Comparison of ENCODE assay signal across 31 cellular contexts in the genomic region with DNA sequence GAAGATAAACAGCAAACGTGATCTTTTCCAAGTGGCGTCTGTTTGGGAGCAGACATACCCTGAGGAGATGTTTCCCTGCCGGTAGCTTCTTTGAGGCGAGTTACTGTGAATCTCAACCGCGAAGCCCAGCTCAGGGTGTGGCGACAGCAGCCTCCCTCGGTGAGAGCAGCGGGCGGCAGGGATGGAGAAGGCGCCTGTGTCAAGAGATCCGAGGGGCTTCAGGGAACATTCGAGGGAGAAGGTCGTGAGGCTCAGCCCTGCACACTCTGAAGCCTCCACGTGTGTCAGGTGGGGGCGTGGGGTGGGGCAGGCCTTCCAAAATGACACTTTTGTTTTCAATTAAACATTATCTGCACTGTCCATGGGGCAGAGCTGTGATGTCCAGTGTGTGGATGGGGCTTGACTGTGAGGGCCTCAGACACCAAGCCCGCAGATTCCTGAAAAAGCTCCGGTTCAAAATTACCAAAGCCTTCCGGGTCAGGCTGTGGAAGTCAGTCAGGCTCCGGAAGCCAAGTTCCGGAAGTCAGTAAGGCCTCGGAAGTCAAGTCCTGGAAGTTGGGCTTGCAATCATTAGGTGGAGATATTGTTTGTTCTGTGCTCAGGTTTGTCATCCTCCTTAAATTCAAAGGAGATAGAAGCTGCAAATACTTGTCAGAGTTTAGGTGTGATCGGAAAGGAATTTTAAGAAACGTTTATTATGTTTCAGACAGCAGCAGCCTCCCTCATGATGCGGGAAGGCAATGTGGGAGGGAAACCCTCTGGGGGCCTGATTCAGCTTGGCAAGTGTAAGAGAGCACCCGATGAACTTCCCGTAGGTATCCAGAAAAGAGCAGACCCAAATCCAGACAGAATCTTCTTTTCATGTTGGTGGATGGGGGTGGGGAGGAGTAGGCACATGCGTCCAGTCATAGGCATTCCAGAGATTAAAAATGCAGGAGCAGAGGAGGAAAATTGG. TPM values are rescaled to one million over a fixed set of nuclear protein-coding genes. Genes with fewer than 3 reads are reported as not detected.
DNase-seq lines count a peak whose midpoint lies in the region; ATAC-seq and TF ChIP-seq lines count a peak whose summit lies in the region.
"Had no signal": no experiment of that assay in that cellular context is flagged by ENCODE, and none has a peak within 500 bp of the region (broad histone marks: within the 10 kb centered on the region; RNA-seq: fewer than 3 reads in every experiment).

No MANE protein-coding gene starts in this region.

- no peaks in the 10 kb centered on the region for H3K9me3 Mint-ChIP-seq in GM23338
- H3K9me3 Mint-ChIP-seq: activated CD8-positive, alpha-beta T cell treated with anti-CD3 and anti-CD28 coated beads for 36 hours; activated naive CD8-positive, alpha-beta T cell treated with anti-CD3 and anti-CD28 coated beads, Interleukin-2, amount 10 ng/mL, durations not matched to agents 7 days and 5 days; endodermal cell; H9 had no signal

- intact Hi-C loops in Right ventricle myocardium inferior (cut with DNase I) (no loop called here), uterus (cut with DNase I; ENCODE audit: low total_unique reads) (no loop called here)

- peaks cover 14% of the 10 kb centered on the region for H3K4me1 ChIP-seq in GM23338 (ENCODE audit: insufficient read depth)
- H3K4me1 ChIP-seq in iPS-20b (ENCODE audit: insufficient read depth, low read length) = peaks cover 11% of the 10 kb centered on the region; the same call in 1 of the 2 replicates
- no peaks in the 10 kb centered on the region for H3K4me1 ChIP-seq in uterus
- H3K4me1 ChIP-seq: esophagus muscularis mucosa, prostate gland had no signal

- peak; percentile 12; the same call in 2 of the 3 replicates for ATAC-seq in GM23338
- no peak for ATAC-seq in Right ventricle myocardium inferior
- ATAC-seq in HG02852 (IDR thresholded peaks at IDR 0.05; ENCODE audit: unreplicated experiment) = no peak
- ATAC-seq in activated CD4-positive, CD25-positive, alpha-beta regulatory T cell treated with anti-CD3 and anti-CD28 coated beads, Interleukin-2, amount 50 U/mL, for 24 hours = no peak
- ATAC-seq: activated CD8-positive, alpha-beta T cell treated with anti-CD3 and anti-CD28 coated beads for 36 hours had no signal

- H3K27ac ChIP-seq in GM23338 (ENCODE audit: low read depth) (no peak overlapping the region), iPS-20b (ENCODE audit: low read length) (no peak overlapping the region), uterus (no peak overlapping the region)
- H3K27ac ChIP-seq: BLaER1 treated with 17β-estradiol and CSF1 and Interleukin-3, amounts not matched to agents 10 nM and 100 nM; cardiac muscle cell; coronary artery; esophagus muscularis mucosa; prostate gland; skin epidermis had no signal

- DNase-seq in GM23338 (ENCODE audit: low spot score) (no peak), astrocyte of the hippocampus (ENCODE audit: low read depth, low spot score) (peak; percentile 11), retinal pigment epithelial cell (ENCODE audit: low read depth) (no peak), Right ventricle myocardium inferior (ENCODE audit: missing footprints) (no peak), uterus (no peak)
- DNase-seq: activated CD4-positive, CD25-positive, alpha-beta regulatory T cell treated with anti-CD3 and anti-CD28 coated beads, Interleukin-2, amount 50 U/mL, for 72 hours; activated CD8-positive, alpha-beta T cell treated with anti-CD3 and anti-CD28 coated beads for 36 hours; activated naive CD8-positive, alpha-beta T cell treated with anti-CD3 and anti-CD28 coated beads, Interleukin-2, amount 10 ng/mL, durations not matched to agents 7 days and 5 days; COR-L47; DND-41; kidney; MG63; NCI-H446 treated with DMSO at 0.1 percent for 48 hours; OCI-M1; SHP77 treated with DMSO at 0.1 percent for 48 hours; SW 1271 had no signal

- no peaks in the 10 kb centered on the region for H4K20me1 ChIP-seq in GM23338 (replicated peaks; ENCODE audit: insufficient read depth)

- H3F3A ChIP-seq in GM23338 (replicated peaks; ENCODE audit: low read depth) = no peaks in the 10 kb centered on the region; the same call in 1 of the 2 replicates

- H3K4me1 Mint-ChIP-seq in GM23338 = peaks cover 23% of the 10 kb centered on the region

- H3K9me3 ChIP-seq in iPS-20b (ENCODE audit: insufficient read depth, low read depth, low read length) (no peaks in the 10 kb centered on the region), uterus (no peaks in the 10 kb centered on the region)
- H3K9me3 ChIP-seq: BLaER1 treated with 17β-estradiol and CSF1 and Interleukin-3, amounts not matched to agents 10 nM and 100 nM; esophagus muscularis mucosa; MG63; prostate gland had no signal

- H2AFZ ChIP-seq in GM23338 = peak overlapping the region; percentile 60

- H3K4me3 ChIP-seq in GM23338 (0 out of 2 replicates have a peak overlapping the region, but pooled peaks have one; percentile 27), iPS-20b (ENCODE audit: low read length) (peak overlapping the region; percentile 36), retinal pigment epithelial cell (ENCODE audit: low read length) (peak overlapping the region; percentile 33), uterus (peak overlapping the region in 1 of 2 donors; percentile 22)
- H3K4me3 ChIP-seq: BLaER1 treated with 17β-estradiol and CSF1 and Interleukin-3, amounts not matched to agents 10 nM and 100 nM; cardiac muscle cell; esophagus muscularis mucosa; MG63; prostate gland; skin epidermis had no signal

- H3K27ac Mint-ChIP-seq in GM23338 = no peak overlapping the region
- H3K27ac Mint-ChIP-seq: activated CD8-positive, alpha-beta T cell treated with anti-CD3 and anti-CD28 coated beads for 36 hours; activated naive CD8-positive, alpha-beta T cell treated with anti-CD3 and anti-CD28 coated beads, Interleukin-2, amount 10 ng/mL, durations not matched to agents 7 days and 5 days; endodermal cell; H9 had no signal

- peak overlapping the region; percentile 10; the same call in 1 of the 3 replicates for H3K4me3 Mint-ChIP-seq in GM23338
- H3K4me3 Mint-ChIP-seq: activated CD8-positive, alpha-beta T cell treated with anti-CD3 and anti-CD28 coated beads for 36 hours; activated naive CD8-positive, alpha-beta T cell treated with anti-CD3 and anti-CD28 coated beads, Interleukin-2, amount 10 ng/mL, durations not matched to agents 7 days and 5 days; endodermal cell; H9 had no signal

- no peaks in the 10 kb centered on the region for H3K79me2 ChIP-seq in GM23338 (replicated peaks; ENCODE audit: insufficient read depth)

- TF ChIP-seq CTCF in GM23338 (conservative IDR thresholded peaks at IDR 0.05; ENCODE audit: low read depth in 2 of 2) = no peak
- no peak for TF ChIP-seq CTCF in retinal pigment epithelial cell (conservative IDR thresholded peaks at IDR 0.05; ENCODE audit: low read depth, low read length)
- no peak for TF ChIP-seq CTCF in uterus (IDR thresholded peaks at IDR 0.05)

- H3K4me2 ChIP-seq in GM23338 = peak overlapping the region; percentile 64
- H3K4me2 ChIP-seq: BLaER1 treated with 17β-estradiol and CSF1 and Interleukin-3, amounts not matched to agents 10 nM and 100 nM had no signal

- H3K9ac ChIP-seq in iPS-20b (ENCODE audit: low read depth, low read length) = no peak overlapping the region
- H3K9ac ChIP-seq: BLaER1 treated with 17β-estradiol and CSF1 and Interleukin-3, amounts not matched to agents 10 nM and 100 nM had no signal

- H3K27me3 ChIP-seq in GM23338 (ENCODE audit: insufficient read depth) = no peaks in the 10 kb centered on the region
- H3K27me3 ChIP-seq in iPS-20b (ENCODE audit: insufficient read depth, low read length) = peaks cover 24% of the 10 kb centered on the region
- no peaks in the 10 kb centered on the region for H3K27me3 ChIP-seq in uterus
- H3K27me3 ChIP-seq: BLaER1 treated with 17β-estradiol and CSF1 and Interleukin-3, amounts not matched to agents 10 nM and 100 nM; esophagus muscularis mucosa; MG63 had no signal

- H3K36me3 ChIP-seq in GM23338 (ENCODE audit: insufficient read depth) (no peaks in the 10 kb centered on the region), iPS-20b (ENCODE audit: insufficient read depth, low read depth, low read length) (no peaks in the 10 kb centered on the region), uterus (no peaks in the 10 kb centered on the region)
- H3K36me3 ChIP-seq: BLaER1 treated with 17β-estradiol and CSF1 and Interleukin-3, amounts not matched to agents 10 nM and 100 nM; cardiac muscle cell; esophagus muscularis mucosa; MG63; prostate gland had no signal

- no peaks in the 10 kb centered on the region for H3K9me2 ChIP-seq in GM23338 (ENCODE audit: insufficient read depth)

- H3K36me3 Mint-ChIP-seq in GM23338 (ENCODE audit: low read depth) = no peaks in the 10 kb centered on the region
- H3K36me3 Mint-ChIP-seq: activated naive CD8-positive, alpha-beta T cell treated with anti-CD3 and anti-CD28 coated beads, Interleukin-2, amount 10 ng/mL, durations not matched to agents 7 days and 5 days had no signal

- H3K27me3 Mint-ChIP-seq in GM23338 (ENCODE audit: insufficient read depth, low read depth, poor library complexity) = peaks cover 8% of the 10 kb centered on the region

- TF ChIP-seq POLR2A in uterus (IDR thresholded peaks at IDR 0.05) = no peak

TF ChIP-seq in GM23338, 12 proteins besides CTCF, POLR2A, EP300 and RAD21 (continues in another document):
- no peak for TF ChIP-seq POLR2AphosphoS5 (IDR thresholded peaks at IDR 0.05; ENCODE audit: low read depth)

RNA-seq across cellular contexts. Expression of a gene that starts 20.7 kb away (rescaled TPM):
- not detected in 2 replicates for total RNA-seq in GM23338 (2014; rRNA removed; shearing (Covaris generic))
- polyA plus RNA-seq in GM23338 (2016; fragmentation: Nextera tagmentation; extraction: Ambion mirVana) = not detected in 2 replicates
- total RNA-seq in Right ventricle myocardium inferior = not detected
- not detected for total RNA-seq in uterus
- total RNA-seq: activated CD8-positive, alpha-beta T cell treated with anti-CD3 and anti-CD28 coated beads for 36 hours; activated naive CD8-positive, alpha-beta T cell treated with anti-CD3 and anti-CD28 coated beads, Interleukin-2, amount 10 ng/mL, durations not matched to agents 7 days and 5 days; cardiac muscle cell; endodermal cell; esophagus muscularis mucosa; H9; kidney; lower leg skin; mucosa of gallbladder; temporal lobe had no signal
- polyA plus RNA-seq: AG04450, cardiac muscle cell had no signal
